8 cellular contexts compared by ENCODE assay signal in the genomic region with DNA sequence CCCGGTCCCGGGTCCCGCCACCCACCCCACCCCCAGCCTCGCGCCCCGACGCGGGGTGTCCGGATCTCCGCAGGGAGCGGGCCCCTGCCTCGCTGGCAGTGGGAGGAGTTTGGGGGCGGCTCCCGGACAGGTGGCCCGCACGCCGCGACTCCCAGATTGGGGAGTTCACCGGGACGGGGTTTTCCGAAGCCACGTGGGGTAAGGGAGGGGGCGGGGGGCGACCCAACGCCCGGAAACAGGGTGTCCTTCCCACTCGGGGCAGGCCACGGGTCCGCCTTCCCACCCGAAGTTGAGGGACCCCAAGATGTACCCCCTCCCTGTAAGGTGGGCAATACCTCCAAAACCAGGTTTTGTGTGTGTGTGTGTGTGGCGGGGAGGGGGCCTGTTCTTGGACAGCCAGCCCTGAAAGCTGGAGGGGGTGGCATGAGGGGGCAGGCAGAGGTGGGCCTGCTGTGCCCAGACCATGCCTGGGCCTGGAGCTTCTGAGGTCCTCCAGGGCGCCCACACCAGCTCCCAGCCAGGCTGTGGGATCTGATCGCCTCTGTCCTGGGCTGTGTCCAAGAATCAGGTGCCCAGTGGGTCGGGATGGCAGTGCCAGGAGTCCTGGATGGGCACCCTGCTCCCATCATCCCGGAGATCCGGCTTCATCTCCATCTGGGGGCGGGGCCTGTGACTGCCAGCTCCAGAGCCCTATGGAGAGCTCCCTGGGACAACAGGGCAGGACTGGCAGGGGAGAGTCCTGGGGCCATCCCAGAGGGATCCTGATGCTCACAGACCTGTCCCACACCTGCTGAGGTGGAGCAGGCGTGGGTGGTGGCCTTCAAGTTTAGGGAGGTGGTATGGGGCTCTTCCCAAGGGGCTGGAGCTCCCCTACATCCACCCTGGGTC. TPM values are rescaled to one million over a fixed set of nuclear protein-coding genes. Genes with fewer than 3 reads are reported as not detected.
DNase-seq lines count a peak whose midpoint lies in the region; ATAC-seq and TF ChIP-seq lines count a peak whose summit lies in the region.

No MANE protein-coding gene starts in this region.

- no peak for TF ChIP-seq CTCF in endothelial cell (IDR thresholded peaks at IDR 0.05; ENCODE audit: unreplicated experiment)

- peak overlapping the region; percentile 63 to 71 for H3K4me3 ChIP-seq in mucosa of rectum (ENCODE audit: low read length in 2 of 2)

- peak overlapping the region; percentile 78 to 88 for H3K27ac ChIP-seq in mucosa of rectum (ENCODE audit: low read depth in 2 of 2, low read length in 2 of 2)

- no peaks in the 10 kb centered on the region for H3K27me3 Mint-ChIP-seq in activated CD8-positive, alpha-beta memory T cell treated with anti-CD3 and anti-CD28 coated beads, Interleukin-2, amount 10 ng/mL, durations not matched to agents 7 days and 5 days
- H3K27me3 Mint-ChIP-seq in endothelial cell (ENCODE audit: unreplicated experiment): peaks cover 6% of the 10 kb centered on the region
- no peaks in the 10 kb centered on the region for H3K27me3 Mint-ChIP-seq in stimulated activated naive CD8-positive, alpha-beta T cell treated with anti-CD3 and anti-CD28 coated beads, Interleukin-15, Interleukin-2, amounts not matched to agents 100 ng/mL and 50 ng/mL, for 24 hours

- no peaks in the 10 kb centered on the region for H3K27me3 ChIP-seq in mucosa of rectum (ENCODE audit: control insufficient read depth in 2 of 2, insufficient read depth in 2 of 2, low read length in 2 of 2)

- peaks cover 12 to 14% of the 10 kb centered on the region in 2 donors for H3K36me3 ChIP-seq in mucosa of rectum (ENCODE audit: control insufficient read depth in 2 of 2, insufficient read depth in 2 of 2, low read length in 2 of 2)

- H3K4me1 ChIP-seq in mucosa of rectum (ENCODE audit: control insufficient read depth in 2 of 2, insufficient read depth in 2 of 2, low read length in 2 of 2): peaks cover 46 to 59% of the 10 kb centered on the region in 2 donors

- H3K4me3 Mint-ChIP-seq in activated CD8-positive, alpha-beta memory T cell treated with anti-CD3 and anti-CD28 coated beads, Interleukin-2, amount 10 ng/mL, durations not matched to agents 7 days and 5 days: peak overlapping the region; percentile 55
- peak overlapping the region; percentile 76 for H3K4me3 Mint-ChIP-seq in endothelial cell (ENCODE audit: unreplicated experiment)
- H3K4me3 Mint-ChIP-seq in stimulated activated naive CD8-positive, alpha-beta T cell treated with anti-CD3 and anti-CD28 coated beads, Interleukin-15, Interleukin-2, amounts not matched to agents 100 ng/mL and 50 ng/mL, for 24 hours: peak overlapping the region; percentile 78

- peaks cover 15% of the 10 kb centered on the region for H3K36me3 Mint-ChIP-seq in activated CD8-positive, alpha-beta memory T cell treated with anti-CD3 and anti-CD28 coated beads, Interleukin-2, amount 10 ng/mL, durations not matched to agents 7 days and 5 days
- peaks cover 15% of the 10 kb centered on the region for H3K36me3 Mint-ChIP-seq in endothelial cell (ENCODE audit: low read depth, unreplicated experiment)
- peaks cover 34% of the 10 kb centered on the region for H3K36me3 Mint-ChIP-seq in stimulated activated naive CD8-positive, alpha-beta T cell treated with anti-CD3 and anti-CD28 coated beads, Interleukin-15, Interleukin-2, amounts not matched to agents 100 ng/mL and 50 ng/mL, for 24 hours (ENCODE audit: low read depth)

- DNase-seq in D341Med (ENCODE audit: low spot score): peak; percentile 89
- DNase-seq in NCI-H2171 (lab: John Stamatoyannopoulos, UW): peak; percentile 15
- DNase-seq in activated CD8-positive, alpha-beta memory T cell treated with anti-CD3 and anti-CD28 coated beads, Interleukin-2, amount 10 ng/mL, durations not matched to agents 7 days and 5 days: peak; percentile 63
- peak; percentile 39 for DNase-seq in endothelial cell (ENCODE audit: low spot score)
- no peak for DNase-seq in NCI-H1048 (lab: John Stamatoyannopoulos, UW)

- no peaks in the 10 kb centered on the region for H3K9me3 Mint-ChIP-seq in activated CD8-positive, alpha-beta memory T cell treated with anti-CD3 and anti-CD28 coated beads, Interleukin-2, amount 10 ng/mL, durations not matched to agents 7 days and 5 days (ENCODE audit: low read depth)
- no peaks in the 10 kb centered on the region for H3K9me3 Mint-ChIP-seq in endothelial cell (ENCODE audit: unreplicated experiment)
- no peaks in the 10 kb centered on the region for H3K9me3 Mint-ChIP-seq in stimulated activated naive CD8-positive, alpha-beta T cell treated with anti-CD3 and anti-CD28 coated beads, Interleukin-15, Interleukin-2, amounts not matched to agents 100 ng/mL and 50 ng/mL, for 24 hours

- H3K9ac ChIP-seq in mucosa of rectum (ENCODE audit: low read depth in 1 of 2, low read length in 2 of 2): peak overlapping the region; percentile 68 to 91

- no peaks in the 10 kb centered on the region for H3K9me3 ChIP-seq in mucosa of rectum (ENCODE audit: control insufficient read depth in 2 of 2, low read length in 2 of 2)

- peak; percentile 28 for ATAC-seq in GM21723 (IDR thresholded peaks at IDR 0.05; ENCODE audit: unreplicated experiment)
- peak; percentile 52 for ATAC-seq in activated CD8-positive, alpha-beta memory T cell treated with anti-CD3 and anti-CD28 coated beads, Interleukin-2, amount 10 ng/mL, durations not matched to agents 7 days and 5 days

- CTCF ChIA-PET in activated CD8-positive, alpha-beta memory T cell treated with anti-CD3 and anti-CD28 coated beads, Interleukin-2, amount 10 ng/mL, durations not matched to agents 7 days and 5 days (lab: Charles Lee): interaction anchor here (0.7 to 3.2 kb wide), 5 partner anchors 11 to 84 kb away, joined by 3 to 9 read pairs (median 3); partner anchors contain the start of gene TMC8

- peaks cover 44% of the 10 kb centered on the region for H3K4me1 Mint-ChIP-seq in activated CD8-positive, alpha-beta memory T cell treated with anti-CD3 and anti-CD28 coated beads, Interleukin-2, amount 10 ng/mL, durations not matched to agents 7 days and 5 days
- peaks cover 2% of the 10 kb centered on the region for H3K4me1 Mint-ChIP-seq in endothelial cell (ENCODE audit: unreplicated experiment)
- H3K4me1 Mint-ChIP-seq in stimulated activated naive CD8-positive, alpha-beta T cell treated with anti-CD3 and anti-CD28 coated beads, Interleukin-15, Interleukin-2, amounts not matched to agents 100 ng/mL and 50 ng/mL, for 24 hours (ENCODE audit: low read depth): peaks cover 48% of the 10 kb centered on the region

- H3K27ac Mint-ChIP-seq in activated CD8-positive, alpha-beta memory T cell treated with anti-CD3 and anti-CD28 coated beads, Interleukin-2, amount 10 ng/mL, durations not matched to agents 7 days and 5 days: peak overlapping the region; percentile 57
- H3K27ac Mint-ChIP-seq in endothelial cell (ENCODE audit: unreplicated experiment): no peak overlapping the region
- peak overlapping the region; percentile 65 for H3K27ac Mint-ChIP-seq in stimulated activated naive CD8-positive, alpha-beta T cell treated with anti-CD3 and anti-CD28 coated beads, Interleukin-15, Interleukin-2, amounts not matched to agents 100 ng/mL and 50 ng/mL, for 24 hours

RNA-seq across cellular contexts. Expression of gene SYNGR2, which starts 0.8 kb away (rescaled TPM):
- total RNA-seq in activated CD8-positive, alpha-beta memory T cell treated with anti-CD3 and anti-CD28 coated beads, Interleukin-2, amount 10 ng/mL, durations not matched to agents 7 days and 5 days: 10 to 100 TPM; 41.2 to 80.3 TPM
- total RNA-seq in endothelial cell (ENCODE audit: unreplicated experiment): 72.6 TPM

RNA-seq across cellular contexts. Expression of gene TK1, which starts 17.7 kb away (rescaled TPM):
- total RNA-seq in activated CD8-positive, alpha-beta memory T cell treated with anti-CD3 and anti-CD28 coated beads, Interleukin-2, amount 10 ng/mL, durations not matched to agents 7 days and 5 days: 100 to 1,000 TPM; 145 to 164 TPM
- total RNA-seq in endothelial cell (ENCODE audit: unreplicated experiment): 23.8 TPM

RNA-seq across cellular contexts. Expression of gene AFMID, which starts 18.0 kb away (rescaled TPM):
- total RNA-seq in activated CD8-positive, alpha-beta memory T cell treated with anti-CD3 and anti-CD28 coated beads, Interleukin-2, amount 10 ng/mL, durations not matched to agents 7 days and 5 days: 10 to 100 TPM; 17.1 to 24.2 TPM
- 135 TPM for total RNA-seq in endothelial cell (ENCODE audit: unreplicated experiment)

RNA-seq across cellular contexts. Expression of gene C17orf99, which starts 23.0 kb away (rescaled TPM):
- not detected for total RNA-seq in activated CD8-positive, alpha-beta memory T cell treated with anti-CD3 and anti-CD28 coated beads, Interleukin-2, amount 10 ng/mL, durations not matched to agents 7 days and 5 days
- not detected for total RNA-seq in endothelial cell (ENCODE audit: unreplicated experiment)

RNA-seq across cellular contexts. Expression of gene TMC8, which starts 38.6 kb away (rescaled TPM):
- total RNA-seq in activated CD8-positive, alpha-beta memory T cell treated with anti-CD3 and anti-CD28 coated beads, Interleukin-2, amount 10 ng/mL, durations not matched to agents 7 days and 5 days: 100 to 1,000 TPM; 251 to 292 TPM
- 55.8 TPM for total RNA-seq in endothelial cell (ENCODE audit: unreplicated experiment)
